ENCODE assay signal across 28 cellular contexts in genomic region chr20:37329481-37330165, GRCh38. TPM values are rescaled to one million over a fixed set of nuclear protein-coding genes. Genes with fewer than 3 reads are reported as not detected.
DNase-seq lines count a peak whose midpoint lies in the region; ATAC-seq, FAIRE-seq and TF ChIP-seq lines count a peak whose summit lies in the region.
"Had no signal": no experiment of that assay in that cellular context is flagged by ENCODE, and none has a peak within 500 bp of the region (broad histone marks: within the 10 kb centered on the region; RNA-seq: fewer than 3 reads in every experiment).

No MANE protein-coding gene starts in this region.

- TF ChIP-seq RAD21 in K562 (CRISPR knock-in tag; conservative IDR thresholded peaks at IDR 0.05 in 1 of 2, IDR thresholded peaks at IDR 0.05 in 1 of 2): no peak

- dilution Hi-C loops in mammary epithelial cell (cut with HindIII; ENCODE audit: low sequenced_read_pairs): loop anchor here (5.0 kb wide), 1 partner anchor 32 kb away; no protein-coding TSS in a partner anchor

- H3K27ac Mint-ChIP-seq in nephron progenitor cell: peak overlapping the region; percentile 34
- H3K27ac Mint-ChIP-seq: CD4-positive, CD25-positive, alpha-beta regulatory T cell had no signal

- H3K27me3 Mint-ChIP-seq in nephron progenitor cell (ENCODE audit: low read depth, poor library complexity): peaks cover 3% of the 10 kb centered on the region
- H3K27me3 Mint-ChIP-seq: CD4-positive, CD25-positive, alpha-beta regulatory T cell had no signal

- DNase-seq in mammary epithelial cell: no peak
- no peak for DNase-seq in breast epithelium (ENCODE audit: low spot score in 2 of 2)
- DNase-seq in K562 (ENCODE audit: extremely low read depth in 1 of 4, low spot score in 3 of 4): peak; percentile 38 to 66 (median 65)
- no peak for DNase-seq in nephron progenitor cell
- no peak for DNase-seq in uterus
- no peak for DNase-seq in NCI-H2171 (lab: John Stamatoyannopoulos, UW)
- DNase-seq in stimulated activated CD4-positive, alpha-beta T cell treated with anti-CD3 and anti-CD28 coated beads, Interleukin-12 subunit alpha, Interleukin-12 subunit beta, amount 100 ng/mL, for 4 hours: no peak
- no peak for DNase-seq in GM13977 (ENCODE audit: low spot score)
- DNase-seq: BE2C; CD4-positive, CD25-positive, alpha-beta regulatory T cell; COR-L47; DMS 273 treated with DMSO at 0.1 percent for 48 hours; DND-41; GOT3; IMR-90; Kasumi-1; MG63; NCI-H1048; NCI-H1436 treated with DMSO at 0.1 percent for 48 hours; NCI-H2029; NCI-H2171 treated with DMSO at 0.1 percent for 48 hours; NCI-H446; NCI-H69; SHP77; SK-N-SH had no signal

- 100% methylated on average over 6 of the region's 6 CpGs for WGBS in mammary epithelial cell (ENCODE audit: low coverage, missing lambda C conversion rate)
- 20% methylated on average over 5 of the region's 6 CpGs for WGBS in K562 (ENCODE audit: insufficient coverage, low coverage, missing lambda C conversion rate)

- H3K36me3 ChIP-seq in mammary epithelial cell (ENCODE audit: insufficient read depth, low read length): no peaks in the 10 kb centered on the region
- H3K36me3 ChIP-seq in breast epithelium: no peaks in the 10 kb centered on the region
- H3K36me3 ChIP-seq in K562 (ENCODE audit: control insufficient read depth, insufficient read depth, low read length): no peaks in the 10 kb centered on the region
- no peaks in the 10 kb centered on the region for H3K36me3 ChIP-seq in uterus
- H3K36me3 ChIP-seq: BE2C, MG63 had no signal

- peaks cover 53% of the 10 kb centered on the region for H3K4me1 Mint-ChIP-seq in nephron progenitor cell
- H3K4me1 Mint-ChIP-seq: CD4-positive, CD25-positive, alpha-beta regulatory T cell had no signal

- intact Hi-C loops in mammary epithelial cell (cut with micrococcal nuclease): no loop called here
- intact Hi-C loops in breast epithelium (cut with DNase I; ENCODE audit: low total_unique reads): no loop called here
- intact Hi-C loops in K562 (cut with micrococcal nuclease): loop anchor here (5.0 kb wide), 1 partner anchor 42 kb away; the partner anchor contains the start of gene MANBAL
- intact Hi-C loops in uterus (cut with DNase I; ENCODE audit: low total_unique reads): no loop called here

- H4K20me1 ChIP-seq in mammary epithelial cell (ENCODE audit: insufficient read depth, low read length) (no peaks in the 10 kb centered on the region), K562 (replicated peaks; ENCODE audit: control insufficient read depth, insufficient read depth, low read length) (no peaks in the 10 kb centered on the region)

- H3K27me3 ChIP-seq in mammary epithelial cell (ENCODE audit: insufficient read depth, low read length) (no peaks in the 10 kb centered on the region), breast epithelium (no peaks in the 10 kb centered on the region), K562 (ENCODE audit: control insufficient read depth in 2 of 2, insufficient read depth in 2 of 2, low read length in 2 of 2) (no peaks in the 10 kb centered on the region), uterus (no peaks in the 10 kb centered on the region)
- H3K27me3 ChIP-seq: BE2C, MG63 had no signal

- in situ Hi-C loops in mammary epithelial cell (cut with MboI; ENCODE audit: low sequenced_read_pairs in 2 of 2): no loop called here
- in situ Hi-C loops in K562 (cut with MboI): no loop called here
- in situ Hi-C loops in GM13977 (cut with MboI; ENCODE audit: low pct_unique_long_range_greater_than_20kb, low sequenced_read_pairs, unreplicated experiment): no loop called here

- CTCF ChIA-PET in mammary epithelial cell (lab: Charles Lee; ENCODE audit: low non-redundant PET): no interaction called here
- CTCF ChIA-PET in K562 (lab: Yijun Ruan, JAX; ENCODE audit: low intra/inter-chr PET ratio): no interaction called here

- H2AFZ ChIP-seq in mammary epithelial cell (ENCODE audit: low read depth, low read length) (no peak overlapping the region), K562 (ENCODE audit: low read depth, low read length) (0 out of 2 replicates have a peak overlapping the region, but pooled peaks have one; percentile 14)

- H3K4me3 ChIP-seq in mammary epithelial cell (replicated peaks in 1 of 3; ENCODE audit: insufficient read depth in 1 of 3, low read depth in 2 of 3, low read length in 3 of 3) (no peak overlapping the region), breast epithelium (no peak overlapping the region), K562 (no peak overlapping the region), uterus (no peak overlapping the region)
- H3K4me3 ChIP-seq: MG63 had no signal

- no peaks in the 10 kb centered on the region for H3K9me3 ChIP-seq in mammary epithelial cell (replicated peaks; ENCODE audit: insufficient read depth, low read length)
- H3K9me3 ChIP-seq in breast epithelium: no peaks in the 10 kb centered on the region
- H3K9me3 ChIP-seq in K562 (replicated peaks; ENCODE audit: control insufficient read depth, insufficient read depth, low read depth, low read length): no peaks in the 10 kb centered on the region
- H3K9me3 ChIP-seq in uterus: no peaks in the 10 kb centered on the region
- H3K9me3 ChIP-seq: BE2C, MG63, SK-N-SH had no signal

- no peak overlapping the region for H3K9ac ChIP-seq in mammary epithelial cell (ENCODE audit: insufficient read depth, low read length)
- 0 out of 4 replicates have a peak overlapping the region, but pooled peaks of 1 of the 2 experiments have one; percentile 6 for H3K9ac ChIP-seq in K562 (ENCODE audit: insufficient read depth in 1 of 2, low read depth in 2 of 2, low read length in 2 of 2)
- H3K9ac ChIP-seq: SK-N-SH had no signal

- no peak for FAIRE-seq in K562 (lab: Jason Lieb, UNC)
- FAIRE-seq: G401.6, GM19239 had no signal

- TF ChIP-seq CTCF in mammary epithelial cell (conservative IDR thresholded peaks at IDR 0.05 in 1 of 2, IDR thresholded peaks at IDR 0.05 in 1 of 2; ENCODE audit: extremely low read depth in 1 of 2, insufficient read depth in 1 of 2, low read depth in 1 of 2, low read length in 2 of 2) (no peak), breast epithelium (IDR thresholded peaks at IDR 0.05) (no peak), K562 (IDR thresholded peaks at IDR 0.05 in 2 of 3, conservative IDR thresholded peaks at IDR 0.05 in 1 of 3; ENCODE audit: insufficient read depth in 2 of 3, low read depth in 1 of 3, low read length in 3 of 3) (no peak), nephron progenitor cell (IDR thresholded peaks at IDR 0.05) (no peak), uterus (IDR thresholded peaks at IDR 0.05) (no peak), GM13977 (IDR thresholded peaks at IDR 0.05; ENCODE audit: extremely low read depth, insufficient read depth, missing control alignments) (no peak)

- POLR2A ChIA-PET in K562 (lab: Yijun Ruan, JAX): interaction anchor here (0.6 to 1.3 kb wide), 2 partner anchors 11 to 114 kb away, joined by 3 to 5 read pairs; no protein-coding TSS in a partner anchor

- no peaks in the 10 kb centered on the region for H3K36me3 Mint-ChIP-seq in nephron progenitor cell (ENCODE audit: low read depth)
- H3K36me3 Mint-ChIP-seq: CD4-positive, CD25-positive, alpha-beta regulatory T cell had no signal

- no peak for TF ChIP-seq POLR2A in breast epithelium (IDR thresholded peaks at IDR 0.05)
- TF ChIP-seq POLR2A in K562 (conservative IDR thresholded peaks at IDR 0.05): no peak; the same call in 1 of the 2 replicates
- no peak for TF ChIP-seq POLR2A in uterus (IDR thresholded peaks at IDR 0.05)

- BruUV-seq in mammary epithelial cell (replicated peaks; lab: Mats Ljungman, UMichigan): TSS peak; percentile 71
- BruUV-seq in K562 (replicated peaks; lab: Mats Ljungman, UMichigan): no TSS peak

- H3K9me3 Mint-ChIP-seq in nephron progenitor cell: no peaks in the 10 kb centered on the region

- ATAC-seq in K562: peak; percentile 52

- no peaks in the 10 kb centered on the region for H3K9me1 ChIP-seq in K562 (ENCODE audit: control insufficient read depth, insufficient read depth, low read length)

- H3K4me1 ChIP-seq in mammary epithelial cell (ENCODE audit: insufficient read depth, low read length) (peaks cover 20% of the 10 kb centered on the region), breast epithelium (no peaks in the 10 kb centered on the region), K562 (replicated peaks in 1 of 2; ENCODE audit: control insufficient read depth in 2 of 2, insufficient read depth in 2 of 2, low read length in 2 of 2) (peaks cover 7 to 8% of the 10 kb centered on the region in 2 experiments), uterus (peaks cover 4 to 9% of the 10 kb centered on the region in 2 donors)

- H3K4me3 Mint-ChIP-seq in nephron progenitor cell: no peak overlapping the region
- H3K4me3 Mint-ChIP-seq: CD4-positive, CD25-positive, alpha-beta regulatory T cell had no signal

- H3K4me2 ChIP-seq in mammary epithelial cell (ENCODE audit: insufficient read depth, low read depth, low read length) (no peak overlapping the region), K562 (ENCODE audit: insufficient read depth, low read length) (no peak overlapping the region)
- H3K4me2 ChIP-seq: SK-N-SH had no signal

- H3K27ac ChIP-seq in mammary epithelial cell (ENCODE audit: insufficient read depth, low read depth, low read length) (no peak overlapping the region), breast epithelium (no peak overlapping the region), K562 (ENCODE audit: extremely low read depth, low read depth, low read length) (no peak overlapping the region), uterus (peak overlapping the region; percentile 89 to 92)
- H3K27ac ChIP-seq: 22Rv1 had no signal

- no peak for TF ChIP-seq EP300 in K562 (IDR thresholded peaks at IDR 0.05; ENCODE audit: low read length)

- no peaks in the 10 kb centered on the region for H3K79me2 ChIP-seq in mammary epithelial cell (ENCODE audit: insufficient read depth, low read length)
- H3K79me2 ChIP-seq in K562 (ENCODE audit: control insufficient read depth, insufficient read depth, low read length): no peaks in the 10 kb centered on the region

RNA-seq across cellular contexts. Expression of gene SRC, which starts 16.3 kb away (rescaled TPM):
- total RNA-seq in mammary epithelial cell (10 to 100 TPM; 52.7 to 60.2 TPM), breast epithelium (10 to 100 TPM; 12.8 to 25.6 (median 20.6) TPM), K562 (2014; rRNA removed) (2.0 and 4.7 TPM in 2 replicates), K562 (2014; rRNA removed; fragmentation: Illumina TruSeq; extraction: Trizol) (1.4 and 1.9 TPM in 2 replicates), K562 (2015; rRNA removed; fragmentation: Illumina TruSeq; extraction: Trizol) (2.9 and 3.1 TPM in 2 replicates), K562 (2021) (7.0 and 7.7 TPM in 2 replicates), uterus (100 to 1,000 TPM in 1 of 4 donors, 10 to 100 TPM in 3; 25.0 to 110 (median 34.1) TPM)
- polyA plus RNA-seq in mammary epithelial cell (39.3 TPM), K562 (2011; rRNA removed) (8.0 and 8.5 TPM in 2 replicates), K562 (2014; fragmentation: Illumina TruSeq; extraction: Trizol) (5.4 and 8.3 TPM in 2 replicates), K562 (2014; fragmentation: Nextera tagmentation; extraction: Ambion mirVana) (under 1 TPM; 0.06 to 0.14 TPM), K562 (2014; rRNA removed) (4.8 and 5.2 TPM in 2 replicates)
- polyA minus RNA-seq in mammary epithelial cell: 54.6 TPM
- total RNA-seq in K562 (2011; cell fraction: chromatin; rRNA removed; ENCODE audit: low replicate concordance): 23.1 and 61.0 TPM in 2 replicates
- 26.7 and 29.4 TPM in 2 replicates for total RNA-seq in K562 (2011; cell fraction: nucleolus; rRNA removed)
- 20.5 and 28.9 TPM in 2 replicates for total RNA-seq in K562 (2011; cell fraction: nucleoplasm; rRNA removed)
- 6.8 and 11.9 TPM in 2 replicates for polyA plus RNA-seq in K562 (2011; cell fraction: cytosol; rRNA removed)
- 45.7 and 78.2 TPM in 2 replicates for polyA plus RNA-seq in K562 (2011; cell fraction: nucleus; rRNA removed)
- polyA plus RNA-seq in K562 (2012): 4.7 and 5.8 TPM in 2 replicates
- polyA minus RNA-seq in K562 (2011; rRNA and poly(A)+ RNA removed): 5.2 and 16.3 TPM in 2 replicates
- polyA minus RNA-seq in K562 (2011; cell fraction: cytosol; rRNA and poly(A)+ RNA removed): 4.0 and 10.0 TPM in 2 replicates
- 12.3 and 15.8 TPM in 2 replicates for polyA minus RNA-seq in K562 (2011; cell fraction: nucleus; rRNA and poly(A)+ RNA removed)

RNA-seq across cellular contexts. Expression of gene MANBAL, which starts 40.2 kb away (rescaled TPM):
- total RNA-seq in mammary epithelial cell: 10 to 100 TPM; 19.0 to 58.5 TPM
- 117 TPM for polyA plus RNA-seq in mammary epithelial cell
- polyA minus RNA-seq in mammary epithelial cell: 58.0 TPM
- 10 to 100 TPM; 31.8 to 42.0 (median 34.7) TPM for total RNA-seq in breast epithelium
- 19.6 and 33.3 TPM in 2 replicates for total RNA-seq in K562 (2011; cell fraction: chromatin; rRNA removed; ENCODE audit: low replicate concordance)
- total RNA-seq in K562 (2011; cell fraction: nucleolus; rRNA removed): 23.8 and 26.2 TPM in 2 replicates
- total RNA-seq in K562 (2011; cell fraction: nucleoplasm; rRNA removed): 29.3 and 40.0 TPM in 2 replicates
- 9.2 and 15.5 TPM in 2 replicates for total RNA-seq in K562 (2014; rRNA removed)
- 10.4 and 12.3 TPM in 2 replicates for total RNA-seq in K562 (2014; rRNA removed; fragmentation: Illumina TruSeq; extraction: Trizol)
- total RNA-seq in K562 (2015; rRNA removed; fragmentation: Illumina TruSeq; extraction: Trizol): 14.1 and 16.3 TPM in 2 replicates
- total RNA-seq in K562 (2021): 15.3 and 16.7 TPM in 2 replicates
- polyA plus RNA-seq in K562 (2011; rRNA removed): 30.0 and 35.0 TPM in 2 replicates
- polyA plus RNA-seq in K562 (2011; cell fraction: cytosol; rRNA removed): 55.8 and 75.0 TPM in 2 replicates
- polyA plus RNA-seq in K562 (2011; cell fraction: nucleus; rRNA removed): 31.7 and 40.3 TPM in 2 replicates
- polyA plus RNA-seq in K562 (2012): 20.9 and 26.2 TPM in 2 replicates
- 27.9 and 31.6 TPM in 2 replicates for polyA plus RNA-seq in K562 (2014; fragmentation: Illumina TruSeq; extraction: Trizol)
- 10 to 100 TPM; 17.4 to 17.8 TPM for polyA plus RNA-seq in K562 (2014; fragmentation: Nextera tagmentation; extraction: Ambion mirVana)
- polyA plus RNA-seq in K562 (2014; rRNA removed): 24.8 and 25.3 TPM in 2 replicates
- 11.3 and 13.7 TPM in 2 replicates for polyA minus RNA-seq in K562 (2011; rRNA and poly(A)+ RNA removed)
- polyA minus RNA-seq in K562 (2011; cell fraction: cytosol; rRNA and poly(A)+ RNA removed): 8.8 and 12.4 TPM in 2 replicates
- polyA minus RNA-seq in K562 (2011; cell fraction: nucleus; rRNA and poly(A)+ RNA removed): 4.8 and 6.2 TPM in 2 replicates
- 10 to 100 TPM; 33.8 to 78.3 (median 43.5) TPM for total RNA-seq in uterus

Comparison
In these comparisons a context has a peak if more than half of its experiments do, and no peak if none do; other contexts are left out.
1. DNase-seq: peak in K562 (4 of 4); none in mammary epithelial cell (single experiment), breast epithelium (0 of 2), nephron progenitor cell (single experiment), uterus (0 of 2), NCI-H2171 (single experiment), stimulated activated CD4-positive, alpha-beta T cell treated with anti-CD3 and anti-CD28 coated beads, Interleukin-12 subunit alpha, Interleukin-12 subunit beta, amount 100 ng/mL, for 4 hours (single experiment) and GM13977 (single experiment).
2. H3K27ac ChIP-seq: peak in uterus (2 of 2); none in mammary epithelial cell (single experiment), breast epithelium (0 of 2) and K562 (single experiment).